ENCODE assay signal across 1 cellular context in the genomic region with DNA sequence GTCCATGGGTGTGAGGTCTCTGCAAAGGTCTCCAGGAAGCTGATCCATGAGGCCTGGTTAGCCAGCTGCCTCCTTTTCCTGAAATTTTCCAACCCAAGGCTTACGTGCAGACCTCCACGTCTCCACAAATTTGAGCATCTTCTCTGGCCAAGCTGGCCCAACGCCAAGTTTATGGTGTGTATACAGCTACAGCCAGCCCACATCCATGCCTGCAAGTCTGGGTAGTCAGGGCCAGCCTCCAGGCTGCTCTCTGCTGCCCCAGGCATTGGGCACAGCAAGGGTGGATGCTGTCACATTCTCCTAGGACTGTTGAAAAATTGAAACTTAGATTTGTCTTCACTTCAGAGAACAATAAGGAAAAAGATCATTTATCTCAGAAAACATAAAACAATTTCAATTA.
TF ChIP-seq lines count a peak whose summit lies in the region.

No MANE protein-coding gene starts in this region.

TF ChIP-seq in H1, 55 proteins besides CTCF, POLR2A, EP300 and RAD21 (continued from another document):
- TF ChIP-seq CHD7 (IDR thresholded peaks at IDR 0.05; ENCODE audit: insufficient replicate concordance, low read length) (no peak), PHF8 (conservative IDR thresholded peaks at IDR 0.05; ENCODE audit: low read depth, low read length) (no peak), SP2 (IDR thresholded peaks at IDR 0.05; ENCODE audit: low read length) (no peak), BACH1 (IDR thresholded peaks at IDR 0.05; ENCODE audit: low read length) (no peak), FOSL1 (IDR thresholded peaks at IDR 0.05; ENCODE audit: insufficient read depth, low read depth, low read length) (no peak), CTBP2 (IDR thresholded peaks at IDR 0.05; ENCODE audit: borderline replicate concordance, insufficient read depth, insufficient read length, low read length) (no peak), POU5F1 (IDR thresholded peaks at IDR 0.05; ENCODE audit: low read depth, low read length) (no peak), RBBP5 (IDR thresholded peaks at IDR 0.05; ENCODE audit: borderline replicate concordance, low read depth, low read length) (no peak)
